Comparison of ENCODE assay signal across 25 cellular contexts in genomic region chr5:79417495-79417894, GRCh38.
DNase-seq lines count a peak whose midpoint lies in the region; ATAC-seq, FAIRE-seq and TF ChIP-seq lines count a peak whose summit lies in the region.
"Had no signal": no experiment of that assay in that cellular context is flagged by ENCODE, and none has a peak within 500 bp of the region (broad histone marks: within the 10 kb centered on the region; RNA-seq: fewer than 3 reads in every experiment).

No MANE protein-coding gene starts in this region.

- DNase-seq in SK-N-SH (no peak), thyroid gland (no peak), Karpas-422 (no peak)
- DNase-seq: ACHN; BE2C; C1 segment of cervical spinal cord; CD4-positive, alpha-beta memory T cell; CD4-positive, CD25-positive, alpha-beta regulatory T cell; CD8-positive, alpha-beta memory T cell; COR-L47; DMS 273 treated with DMSO at 0.1 percent for 48 hours; DMS153; DMS53; DMS79; DND-41; EL; GDM1 had no signal

- H3K27ac ChIP-seq in SK-N-SH (ENCODE audit: low read depth in 2 of 2, low read length in 1 of 2) (no peak overlapping the region), KMS-11 (peak overlapping the region; percentile 6; the same call in 1 of the 2 replicates), thyroid gland (no peak overlapping the region), Karpas-422 (ENCODE audit: low read length) (no peak overlapping the region)
- H3K27ac ChIP-seq: 22Rv1, A549, BLaER1 had no signal

- no peak for TF ChIP-seq POLR2A in thyroid gland (IDR thresholded peaks at IDR 0.05)

- no peak overlapping the region for H3K9ac ChIP-seq in SK-N-SH
- no peak overlapping the region for H3K9ac ChIP-seq in KMS-11
- H3K9ac ChIP-seq in Karpas-422 (ENCODE audit: low read length): no peak overlapping the region
- H3K9ac ChIP-seq: BLaER1 had no signal

- POLR2A ChIA-PET in SK-N-SH (lab: Yijun Ruan, JAX): no interaction called here

- H3K4me1 ChIP-seq in SK-N-SH (ENCODE audit: control insufficient read depth in 1 of 2, insufficient read depth in 2 of 2, low read depth in 1 of 2, low read length in 1 of 2) (peaks cover 0 to 13% of the 10 kb centered on the region in 2 experiments; a peak in 2 of 4 replicates), KMS-11 (ENCODE audit: low read depth, poor library complexity, severe bottlenecking) (peaks cover 28% of the 10 kb centered on the region), thyroid gland (peaks cover 0 to 5% of the 10 kb centered on the region in 2 donors), Karpas-422 (ENCODE audit: low read length) (no peaks in the 10 kb centered on the region)
- H3K4me1 ChIP-seq: A549 had no signal

- ATAC-seq in SK-N-SH treated with all-trans-retinoic acid at 6 μM for 48 hours: no peak
- ATAC-seq: A549 had no signal

- H2AFZ ChIP-seq in SK-N-SH (ENCODE audit: low read depth): no peak overlapping the region
- no peak overlapping the region for H2AFZ ChIP-seq in KMS-11 (ENCODE audit: low read depth)
- no peak overlapping the region for H2AFZ ChIP-seq in Karpas-422 (ENCODE audit: low read length)

- WGBS in SK-N-SH (ENCODE audit: low lambda C conversion rate): 93% methylated on average over 1 of the region's 1 CpG
- 87 to 93% methylated on average over 1 of the region's 1 CpG for WGBS in thyroid gland, 2 donors

- no peaks in the 10 kb centered on the region for H3K9me3 ChIP-seq in SK-N-SH
- no peaks in the 10 kb centered on the region for H3K9me3 ChIP-seq in thyroid gland
- H3K9me3 ChIP-seq in Karpas-422 (ENCODE audit: low read length): no peaks in the 10 kb centered on the region
- H3K9me3 ChIP-seq: A549, BE2C, BLaER1 had no signal

- TF ChIP-seq EP300 in SK-N-SH (IDR thresholded peaks at IDR 0.05; ENCODE audit: borderline replicate concordance in 1 of 2, low read depth in 1 of 2, low read length in 1 of 2): no peak

- peak; percentile 31 for FAIRE-seq in colon (lab: Jason Lieb, UNC)
- FAIRE-seq: GM12878, GM18507 had no signal

- H3K4me2 ChIP-seq in SK-N-SH (no peak overlapping the region), KMS-11 (no peak overlapping the region), Karpas-422 (ENCODE audit: low read depth, low read length, poor library complexity, severe bottlenecking) (no peak overlapping the region)
- H3K4me2 ChIP-seq: A549 had no signal

- peaks cover 4% of the 10 kb centered on the region for H3F3A ChIP-seq in SK-N-SH (replicated peaks; ENCODE audit: insufficient read depth)

- H3K9me2 ChIP-seq in SK-N-SH: no peaks in the 10 kb centered on the region
- H3K9me2 ChIP-seq in Karpas-422 (replicated peaks; ENCODE audit: insufficient read depth, low read length): no peaks in the 10 kb centered on the region

- H4K20me1 ChIP-seq in SK-N-SH (ENCODE audit: insufficient read depth) (no peaks in the 10 kb centered on the region), KMS-11 (ENCODE audit: insufficient read depth) (no peaks in the 10 kb centered on the region), Karpas-422 (ENCODE audit: insufficient read depth, low read depth, low read length) (no peaks in the 10 kb centered on the region)
- H4K20me1 ChIP-seq: BLaER1 had no signal

- H3K27me3 ChIP-seq in SK-N-SH (ENCODE audit: insufficient read depth): no peaks in the 10 kb centered on the region
- H3K27me3 ChIP-seq in KMS-11 (ENCODE audit: insufficient read depth, low read depth): no peaks in the 10 kb centered on the region
- no peaks in the 10 kb centered on the region for H3K27me3 ChIP-seq in thyroid gland
- H3K27me3 ChIP-seq in Karpas-422 (ENCODE audit: low read length): no peaks in the 10 kb centered on the region
- H3K27me3 ChIP-seq: BE2C, BLaER1 had no signal

- no peaks in the 10 kb centered on the region for H3K36me3 ChIP-seq in SK-N-SH (replicated peaks in 1 of 2; ENCODE audit: control insufficient read depth in 1 of 2, insufficient read depth in 2 of 2, low read length in 1 of 2)
- no peaks in the 10 kb centered on the region for H3K36me3 ChIP-seq in KMS-11 (ENCODE audit: insufficient read depth)
- no peaks in the 10 kb centered on the region for H3K36me3 ChIP-seq in thyroid gland
- no peaks in the 10 kb centered on the region for H3K36me3 ChIP-seq in Karpas-422 (ENCODE audit: insufficient read depth, low read length)
- H3K36me3 ChIP-seq: BE2C had no signal

- intact Hi-C loops in thyroid gland (cut with DNase I): no loop called here

- no peaks in the 10 kb centered on the region for H3K79me2 ChIP-seq in SK-N-SH (ENCODE audit: insufficient read depth)
- no peaks in the 10 kb centered on the region for H3K79me2 ChIP-seq in KMS-11 (ENCODE audit: insufficient read depth, low read depth)
- no peaks in the 10 kb centered on the region for H3K79me2 ChIP-seq in Karpas-422 (ENCODE audit: low read length)

- no peak for TF ChIP-seq RAD21 in SK-N-SH (IDR thresholded peaks at IDR 0.05; ENCODE audit: low read length)

- TF ChIP-seq CTCF in SK-N-SH (IDR thresholded peaks at IDR 0.05): no peak
- no peak for TF ChIP-seq CTCF in KMS-11 (conservative IDR thresholded peaks at IDR 0.05; ENCODE audit: low read depth, low read length)
- TF ChIP-seq CTCF in thyroid gland (IDR thresholded peaks at IDR 0.05): no peak

- H3K4me3 ChIP-seq in SK-N-SH (ENCODE audit: low read depth in 2 of 2, low read length in 1 of 2): no peak overlapping the region
- no peak overlapping the region for H3K4me3 ChIP-seq in KMS-11 (IDR thresholded peaks at IDR 0.05; ENCODE audit: insufficient read depth, low read depth, low read length)
- no peak overlapping the region for H3K4me3 ChIP-seq in thyroid gland (replicated peaks in 1 of 3)
- no peak overlapping the region for H3K4me3 ChIP-seq in Karpas-422 (ENCODE audit: low read length)
- H3K4me3 ChIP-seq: A549, BLaER1, GM12878 had no signal

- CTCF ChIA-PET in SK-N-SH (lab: Yijun Ruan, JAX): interaction anchor here (0.7 kb wide), 1 partner anchor 1150 kb away, joined by 3 read pairs; no protein-coding TSS in a partner anchor

TF ChIP-seq in SK-N-SH treated with all-trans-retinoic acid at 6 μM for 48 hours, 23 proteins besides CTCF, POLR2A, EP300 and RAD21 (continues in another document):
- TF ChIP-seq TOX (CRISPR knock-in tag; IDR thresholded peaks at IDR 0.05; ENCODE audit: borderline replicate concordance) (no peak), TCF4 (CRISPR knock-in tag; IDR thresholded peaks at IDR 0.05; ENCODE audit: borderline replicate concordance) (peak; percentile 31; the same call in 1 of the 2 replicates), ISL1 (CRISPR knock-in tag; IDR thresholded peaks at IDR 0.05) (peak; percentile 95), RARB (CRISPR knock-in tag; IDR thresholded peaks at IDR 0.05) (no peak), CREB5 (CRISPR knock-in tag; IDR thresholded peaks at IDR 0.05; ENCODE audit: low read depth) (peak; percentile 60; the same call in 1 of the 2 replicates)

TF ChIP-seq in SK-N-SH, 30 proteins besides CTCF, POLR2A, EP300 and RAD21 (continues in another document):
- TF ChIP-seq SIN3A (IDR thresholded peaks at IDR 0.05; ENCODE audit: borderline replicate concordance, low read depth, low read length) (no peak), USF2 (IDR thresholded peaks at IDR 0.05; ENCODE audit: borderline replicate concordance, low read depth, low read length) (no peak), ZBTB33 (IDR thresholded peaks at IDR 0.05; ENCODE audit: borderline replicate concordance, low read depth) (no peak), REST (IDR thresholded peaks at IDR 0.05; ENCODE audit: low read depth, low read length) (no peak), FOSL2 (IDR thresholded peaks at IDR 0.05; ENCODE audit: borderline replicate concordance, low read depth) (no peak)
